8 cellular contexts compared by ENCODE assay signal in genomic region chr6:12483712-12484111, GRCh38.
DNase-seq lines count a peak whose midpoint lies in the region; ATAC-seq lines count a peak whose summit lies in the region.

No MANE protein-coding gene starts in this region.

- H3K4me3 Mint-ChIP-seq in memory B cell = peak overlapping the region; percentile 77

- peaks cover 0 to 36% of the 10 kb centered on the region in 2 donors for H3K36me3 Mint-ChIP-seq in activated naive CD4-positive, alpha-beta T cell treated with anti-CD3 and anti-CD28 coated beads, Interleukin-2, amount 50 U/mL, for 72 hours
- H3K36me3 Mint-ChIP-seq in memory B cell = no peaks in the 10 kb centered on the region

- peaks cover 4 to 13% of the 10 kb centered on the region in 2 donors for H3K9me3 Mint-ChIP-seq in activated naive CD4-positive, alpha-beta T cell treated with anti-CD3 and anti-CD28 coated beads, Interleukin-2, amount 50 U/mL, for 72 hours
- no peaks in the 10 kb centered on the region for H3K9me3 Mint-ChIP-seq in memory B cell

- ATAC-seq in activated naive CD4-positive, alpha-beta T cell treated with anti-CD3 and anti-CD28 coated beads, Interleukin-2, amount 50 U/mL, for 72 hours = peak; percentile 40 to 72
- peak; percentile 81 for ATAC-seq in HG02981 (IDR thresholded peaks at IDR 0.05; ENCODE audit: unreplicated experiment)
- peak; percentile 38 for ATAC-seq in memory B cell (ENCODE audit: low read depth)

- H3K27me3 Mint-ChIP-seq in memory B cell = no peaks in the 10 kb centered on the region

- no peak for DNase-seq in activated naive CD4-positive, alpha-beta T cell treated with anti-CD3 and anti-CD28 coated beads, Interleukin-2, amount 50 U/mL, for 72 hours (ENCODE audit: low spot score in 2 of 2)
- no peak for DNase-seq in activated naive CD4-positive, alpha-beta T cell (lab: John Stamatoyannopoulos, UW)
- DNase-seq in SW 1271 (lab: John Stamatoyannopoulos, UW) (peak; percentile 92 to 97), memory B cell (ENCODE audit: low spot score in 2 of 2) (peak in 1 of 2 donors; percentile 4), SIG-M5 (lab: John Stamatoyannopoulos, UW) (no peak), NCI-H187 (lab: John Stamatoyannopoulos, UW) (no peak), cardiac septum (ENCODE audit: low spot score) (no peak)

- peaks cover 7% of the 10 kb centered on the region for H3K4me1 Mint-ChIP-seq in memory B cell

- intact Hi-C loops in cardiac septum (cut with DNase I) = no loop called here

- H3K27ac Mint-ChIP-seq in activated naive CD4-positive, alpha-beta T cell treated with anti-CD3 and anti-CD28 coated beads, Interleukin-2, amount 50 U/mL, for 72 hours = no peak overlapping the region
- peak overlapping the region; percentile 51 for H3K27ac Mint-ChIP-seq in memory B cell

Comparison
In these comparisons a context has a peak if more than half of its experiments do, and no peak if none do; other contexts are left out.
1. DNase-seq: peak in SW 1271 (2 of 2); none in activated naive CD4-positive, alpha-beta T cell treated with anti-CD3 and anti-CD28 coated beads, Interleukin-2, amount 50 U/mL, for 72 hours (0 of 2), activated naive CD4-positive, alpha-beta T cell (0 of 4), SIG-M5 (single experiment), NCI-H187 (0 of 2) and cardiac septum (single experiment).
2. Peak in every context shown above with its lines, with median percentiles within 50 percentile points of each other: ATAC-seq.